9 cellular contexts compared by ENCODE assay signal in genomic region chr20:53609501-53610445, GRCh38. TPM values are rescaled to one million over a fixed set of nuclear protein-coding genes. Genes with fewer than 3 reads are reported as not detected.
DNase-seq lines count a peak whose midpoint lies in the region; ATAC-seq and TF ChIP-seq lines count a peak whose summit lies in the region.
"Had no signal": no experiment of that assay in that cellular context is flagged by ENCODE, and none has a peak within 500 bp of the region (broad histone marks: within the 10 kb centered on the region; RNA-seq: fewer than 3 reads in every experiment).

No MANE protein-coding gene starts in this region.

- DNase-seq in SKM-1 treated with dmso at 0.1 percent for 144 hours (lab: John Stamatoyannopoulos, UW; ENCODE audit: unreplicated experiment) (peak; percentile 57), SKM-1 (lab: John Stamatoyannopoulos, UW; ENCODE audit: unreplicated experiment) (no peak), NCI-H2029 treated with DMSO at 0.1 percent for 48 hours (lab: John Stamatoyannopoulos, UW) (peak; percentile 95), ovary (peak in 4 of 5 donors; percentile 44 to 73 (median 64))
- peak; percentile 86 for DNase-seq in activated CD4-positive, alpha-beta T cell treated with anti-CD3 and anti-CD28 coated beads for 48 hours
- DNase-seq in effector memory CD4-positive, alpha-beta T cell: peak; percentile 19 to 65 (median 45)
- DNase-seq: gastrocnemius medialis had no signal

- TF ChIP-seq EP300 in ovary (IDR thresholded peaks at IDR 0.05): no peak

- peak overlapping the region; percentile 73 for H3K27ac ChIP-seq in effector memory CD4-positive, alpha-beta T cell (ENCODE audit: insufficient read depth, low read length, poor library complexity, severe bottlenecking)
- H3K27ac ChIP-seq in ovary (peak overlapping the region in 1 of 2 donors; percentile 33), urinary bladder (ENCODE audit: low read depth) (peak overlapping the region; percentile 67)

- H3K9me3 ChIP-seq in effector memory CD4-positive, alpha-beta T cell (ENCODE audit: control insufficient read depth, low read length): no peaks in the 10 kb centered on the region
- no peaks in the 10 kb centered on the region for H3K9me3 ChIP-seq in ovary
- H3K9me3 ChIP-seq: gastrocnemius medialis had no signal

- WGBS in ovary, 3 donors: 30 to 41% (median 39%) methylated on average over 15 of the region's 15 CpGs
- WGBS in urinary bladder: 32% methylated on average over 15 of the region's 15 CpGs

- intact Hi-C loops in ovary (cut with DNase I): no loop called here

- ATAC-seq in GM18519 (IDR thresholded peaks at IDR 0.05; ENCODE audit: low FRiP score, unreplicated experiment): no peak

- TF ChIP-seq POLR2A in ovary (IDR thresholded peaks at IDR 0.05): no peak

- no peaks in the 10 kb centered on the region for H3K36me3 ChIP-seq in effector memory CD4-positive, alpha-beta T cell (ENCODE audit: control insufficient read depth, insufficient read depth, low read length)
- H3K36me3 ChIP-seq in ovary (no peaks in the 10 kb centered on the region), urinary bladder (ENCODE audit: insufficient read depth) (no peaks in the 10 kb centered on the region)
- H3K36me3 ChIP-seq: gastrocnemius medialis had no signal

- H3K27me3 ChIP-seq in effector memory CD4-positive, alpha-beta T cell (replicated peaks; ENCODE audit: control insufficient read depth, insufficient read depth, low read length, poor library complexity, severe bottlenecking): no peaks in the 10 kb centered on the region
- no peaks in the 10 kb centered on the region for H3K27me3 ChIP-seq in ovary
- H3K27me3 ChIP-seq: gastrocnemius medialis had no signal

- peaks cover 13% of the 10 kb centered on the region for H3K4me1 ChIP-seq in effector memory CD4-positive, alpha-beta T cell (ENCODE audit: control insufficient read depth, insufficient read depth, low read length, poor library complexity, severe bottlenecking)
- peaks cover 10% of the 10 kb centered on the region for H3K4me1 ChIP-seq in ovary (ENCODE audit: insufficient read depth)
- no peaks in the 10 kb centered on the region for H3K4me1 ChIP-seq in urinary bladder (ENCODE audit: insufficient read depth)

- H3K4me3 ChIP-seq in effector memory CD4-positive, alpha-beta T cell (ENCODE audit: insufficient read depth, low read depth, low read length, poor library complexity, severe bottlenecking): peak overlapping the region; percentile 36
- no peak overlapping the region for H3K4me3 ChIP-seq in ovary
- H3K4me3 ChIP-seq in urinary bladder (ENCODE audit: low read depth, low read length): no peak overlapping the region

- no peak for TF ChIP-seq CTCF in ovary (IDR thresholded peaks at IDR 0.05)

RNA-seq across cellular contexts. Expression of gene ZNF217, which starts 16.1 kb away (rescaled TPM):
- total RNA-seq in ovary: 10 to 100 TPM; 13.5 to 69.7 (median 21.2) TPM
- polyA plus RNA-seq in ovary: 10 to 100 TPM; 13.1 to 20.8 TPM
- 30.2 TPM for total RNA-seq in urinary bladder
- polyA plus RNA-seq in urinary bladder: 21.4 TPM
